23 cellular contexts compared by ENCODE assay signal in genomic region chr20:35042268-35042667, GRCh38.
"Had no signal": no experiment of that assay in that cellular context is flagged by ENCODE, and none has a peak within 500 bp of the region (broad histone marks: within the 10 kb centered on the region; RNA-seq: fewer than 3 reads in every experiment).

No MANE protein-coding gene starts in this region.

- H3K27me3 ChIP-seq: adrenal gland, breast epithelium, right atrium auricular region, stomach, upper lobe of right lung had no signal

- H3K9me3 ChIP-seq: adrenal gland, breast epithelium, psoas muscle, right atrium auricular region, SK-N-SH, stomach, upper lobe of right lung had no signal

- H3K27ac ChIP-seq: adrenal gland, breast epithelium, psoas muscle, right atrium auricular region, stomach, upper lobe of right lung had no signal

- DNase-seq: activated CD4-positive, alpha-beta memory T cell treated with anti-CD3 and anti-CD28 coated beads, Interleukin-2, amount 10 ng/mL, durations not matched to agents 7 days and 5 days; activated CD4-positive, alpha-beta T cell treated with anti-CD3 and anti-CD28 coated beads, Interleukin-2, amount 10 ng/mL, durations not matched to agents 24 days and 14 days; adrenal gland; dermis blood vessel endothelial cell; effector memory CD4-positive, alpha-beta T cell; foreskin melanocyte; glutamatergic neuron; kidney glomerular epithelial cell; left ventricle myocardium superior; mammary epithelial cell; psoas muscle; SK-N-SH; stimulated activated CD4-positive, alpha-beta T cell treated with anti-CD3 and anti-CD28 coated beads, Interleukin-12 subunit alpha, Interleukin-12 subunit beta, amount 100 ng/mL, for 4 hours; stimulated activated CD4-positive, alpha-beta T cell treated with anti-CD3 and anti-CD28 coated beads, Interleukin-1b, Interleukin-23, amount 100 ng/mL, for 48 hours; stomach; T-helper 2 cell; upper lobe of right lung had no signal

- H3K9ac ChIP-seq: SK-N-SH had no signal

- H3K27ac Mint-ChIP-seq: activated CD4-positive, alpha-beta memory T cell treated with anti-CD3 and anti-CD28 coated beads, Interleukin-2, amount 10 ng/mL, durations not matched to agents 7 days and 5 days; activated CD4-positive, alpha-beta T cell treated with anti-CD3 and anti-CD28 coated beads, Interleukin-2, amount 10 ng/mL, durations not matched to agents 24 days and 14 days; activated T-helper 1 cell treated with anti-CD3 and anti-CD28 coated beads, Interleukin-12 subunit alpha, Interleukin-12 subunit beta, Interleukin-2, Interleukin-4 antibody, amounts not matched to agents 30 ng/mL and 10 ng/mL and 1 ng/mL, durations not matched to agents 14 hours and 24 hours and 36 hours; natural killer cell treated with Interleukin-12 subunit alpha and Interleukin-12 subunit beta and Interleukin-15 and Interleukin-18, amount 100 ng/mL, for 72 hours had no signal

- H3K4me2 ChIP-seq: SK-N-SH had no signal

- H3K36me3 Mint-ChIP-seq: activated naive CD4-positive, alpha-beta T cell treated with anti-CD3 and anti-CD28 coated beads, Interleukin-2, amount 50 U/mL, for 72 hours had no signal

- H3K4me1 ChIP-seq: adrenal gland, breast epithelium, psoas muscle, right atrium auricular region had no signal

- H3K9me2 ChIP-seq: SK-N-SH had no signal

- H3K4me3 ChIP-seq: adrenal gland, breast epithelium, psoas muscle, right atrium auricular region, stomach, upper lobe of right lung had no signal

- ATAC-seq: activated CD4-positive, CD25-positive, alpha-beta regulatory T cell treated with anti-CD3 and anti-CD28 coated beads, Interleukin-2, amount 50 U/mL, for 24 hours; activated naive CD4-positive, alpha-beta T cell treated with anti-CD3 and anti-CD28 coated beads, Interleukin-2, amount 50 U/mL, for 72 hours; left ventricle myocardium superior; natural killer cell treated with Interleukin-12 subunit alpha and Interleukin-12 subunit beta and Interleukin-15 and Interleukin-18, amount 100 ng/mL, for 72 hours; psoas muscle; upper lobe of right lung had no signal

- H3K9me3 Mint-ChIP-seq: activated CD4-positive, alpha-beta memory T cell treated with anti-CD3 and anti-CD28 coated beads, Interleukin-2, amount 10 ng/mL, durations not matched to agents 7 days and 5 days; activated CD4-positive, alpha-beta T cell treated with anti-CD3 and anti-CD28 coated beads, Interleukin-2, amount 10 ng/mL, durations not matched to agents 24 days and 14 days; activated naive CD4-positive, alpha-beta T cell treated with anti-CD3 and anti-CD28 coated beads, Interleukin-2, amount 50 U/mL, for 72 hours; activated T-helper 1 cell treated with anti-CD3 and anti-CD28 coated beads, Interleukin-12 subunit alpha, Interleukin-12 subunit beta, Interleukin-2, Interleukin-4 antibody, amounts not matched to agents 30 ng/mL and 10 ng/mL and 1 ng/mL, durations not matched to agents 14 hours and 24 hours and 36 hours; natural killer cell treated with Interleukin-12 subunit alpha and Interleukin-12 subunit beta and Interleukin-15 and Interleukin-18, amount 100 ng/mL, for 72 hours had no signal

- H3K4me3 Mint-ChIP-seq: activated CD4-positive, alpha-beta memory T cell treated with anti-CD3 and anti-CD28 coated beads, Interleukin-2, amount 10 ng/mL, durations not matched to agents 7 days and 5 days; activated CD4-positive, alpha-beta T cell treated with anti-CD3 and anti-CD28 coated beads, Interleukin-2, amount 10 ng/mL, durations not matched to agents 24 days and 14 days; activated T-helper 1 cell treated with anti-CD3 and anti-CD28 coated beads, Interleukin-12 subunit alpha, Interleukin-12 subunit beta, Interleukin-2, Interleukin-4 antibody, amounts not matched to agents 30 ng/mL and 10 ng/mL and 1 ng/mL, durations not matched to agents 14 hours and 24 hours and 36 hours; natural killer cell treated with Interleukin-12 subunit alpha and Interleukin-12 subunit beta and Interleukin-15 and Interleukin-18, amount 100 ng/mL, for 72 hours had no signal

- H3K27me3 Mint-ChIP-seq: activated CD4-positive, alpha-beta memory T cell treated with anti-CD3 and anti-CD28 coated beads, Interleukin-2, amount 10 ng/mL, durations not matched to agents 7 days and 5 days; activated CD4-positive, alpha-beta T cell treated with anti-CD3 and anti-CD28 coated beads, Interleukin-2, amount 10 ng/mL, durations not matched to agents 24 days and 14 days; natural killer cell treated with Interleukin-12 subunit alpha and Interleukin-12 subunit beta and Interleukin-15 and Interleukin-18, amount 100 ng/mL, for 72 hours had no signal
